7 cellular contexts compared by ENCODE assay signal in genomic region chr4:101419324-101420135, GRCh38.
DNase-seq lines count a peak whose midpoint lies in the region; ATAC-seq, FAIRE-seq and TF ChIP-seq lines count a peak whose summit lies in the region.

No MANE protein-coding gene starts in this region.

- no peaks in the 10 kb centered on the region for H3K36me3 ChIP-seq in esophagus squamous epithelium

- peak overlapping the region; percentile 77 for H3K4me3 Mint-ChIP-seq in activated naive CD8-positive, alpha-beta T cell
- peak overlapping the region; percentile 42 to 63 for H3K4me3 Mint-ChIP-seq in stimulated activated naive CD8-positive, alpha-beta T cell treated with anti-CD3 and anti-CD28 coated beads, Interleukin-15, amount 100 ng/mL, for 72 hours

- H3K36me3 Mint-ChIP-seq in activated naive CD8-positive, alpha-beta T cell: no peaks in the 10 kb centered on the region

- H3K4me3 ChIP-seq in esophagus squamous epithelium: no peak overlapping the region

- no peak for TF ChIP-seq CTCF in esophagus squamous epithelium (IDR thresholded peaks at IDR 0.05)

- no peaks in the 10 kb centered on the region for H3K9me3 ChIP-seq in esophagus squamous epithelium

- H3K4me1 ChIP-seq in esophagus squamous epithelium: peaks cover 0 to 5% (median 0%) of the 10 kb centered on the region in 3 donors

- no peak overlapping the region for H3K27ac ChIP-seq in esophagus squamous epithelium

- no peaks in the 10 kb centered on the region for H3K27me3 ChIP-seq in esophagus squamous epithelium

- no peak for TF ChIP-seq POLR2A in esophagus squamous epithelium (IDR thresholded peaks at IDR 0.05)

- intact Hi-C loops in esophagus squamous epithelium (cut with DNase I): no loop called here

- ATAC-seq in GM21423 (IDR thresholded peaks at IDR 0.05; ENCODE audit: unreplicated experiment) (peak; percentile 76), HG03575 (IDR thresholded peaks at IDR 0.05; ENCODE audit: extremely low read depth, insufficient number of reproducible peaks, low FRiP score, unreplicated experiment) (peak; percentile 54)
- ATAC-seq in stimulated activated naive CD8-positive, alpha-beta T cell treated with anti-CD3 and anti-CD28 coated beads, Interleukin-15, amount 100 ng/mL, for 72 hours: peak; percentile 60

- H3K9me3 Mint-ChIP-seq in activated naive CD8-positive, alpha-beta T cell (ENCODE audit: low read depth): no peaks in the 10 kb centered on the region
- no peaks in the 10 kb centered on the region for H3K9me3 Mint-ChIP-seq in stimulated activated naive CD8-positive, alpha-beta T cell treated with anti-CD3 and anti-CD28 coated beads, Interleukin-15, amount 100 ng/mL, for 72 hours

- FAIRE-seq in GM18507 (lab: Jason Lieb, UNC): peak; percentile 85

- WGBS in esophagus squamous epithelium, 2 donors: 40% methylated on average over 5 of the region's 5 CpGs

- H3K27me3 Mint-ChIP-seq in activated naive CD8-positive, alpha-beta T cell: peaks cover 19% of the 10 kb centered on the region
- H3K27me3 Mint-ChIP-seq in stimulated activated naive CD8-positive, alpha-beta T cell treated with anti-CD3 and anti-CD28 coated beads, Interleukin-15, amount 100 ng/mL, for 72 hours: peaks cover 30% of the 10 kb centered on the region

- peak overlapping the region; percentile 50 for H3K27ac Mint-ChIP-seq in activated naive CD8-positive, alpha-beta T cell
- peak overlapping the region in 1 of 2 donors; percentile 63 for H3K27ac Mint-ChIP-seq in stimulated activated naive CD8-positive, alpha-beta T cell treated with anti-CD3 and anti-CD28 coated beads, Interleukin-15, amount 100 ng/mL, for 72 hours

- DNase-seq in GM18507 (ENCODE audit: extremely low spot score, insufficient read length, low read depth) (no peak), esophagus squamous epithelium (lab: John Stamatoyannopoulos, UW) (no peak), AG08395 (ENCODE audit: low spot score) (no peak)
- no peak for DNase-seq in stimulated activated naive CD8-positive, alpha-beta T cell treated with anti-CD3 and anti-CD28 coated beads, Interleukin-15, amount 100 ng/mL, for 72 hours

- H3K4me1 Mint-ChIP-seq in activated naive CD8-positive, alpha-beta T cell (ENCODE audit: low read depth): peaks cover 44% of the 10 kb centered on the region
- peaks cover 47% of the 10 kb centered on the region for H3K4me1 Mint-ChIP-seq in stimulated activated naive CD8-positive, alpha-beta T cell treated with anti-CD3 and anti-CD28 coated beads, Interleukin-15, amount 100 ng/mL, for 72 hours
